12 cellular contexts compared by ENCODE assay signal in genomic region chr20:20457392-20458126, GRCh38.
A peak's percentile ranks its signal among the peaks of the same experiment; 100 is the strongest.
DNase-seq lines count a peak whose midpoint lies in the region; ATAC-seq, FAIRE-seq and TF ChIP-seq lines count a peak whose summit lies in the region.
"Had no signal": no experiment of that assay in that cellular context is flagged by ENCODE, and none has a peak within 500 bp of the region (broad histone marks: within the 10 kb centered on the region; RNA-seq: fewer than 3 reads in every experiment).

No MANE protein-coding gene starts in this region.

- H3K9me3 ChIP-seq in A549 = no peaks in the 10 kb centered on the region
- H3K9me3 ChIP-seq: ascending aorta had no signal

- TF ChIP-seq CTCF in A549 (IDR thresholded peaks at IDR 0.05) (no peak), epithelial cell of esophagus (IDR thresholded peaks at IDR 0.05; ENCODE audit: insufficient read depth, low read depth, low read length, missing control alignments) (no peak)

- H3K27ac ChIP-seq in A549 = no peak overlapping the region
- H3K27ac ChIP-seq: ascending aorta had no signal

- DNase-seq in A549 (ENCODE audit: low read depth in 1 of 2, low spot score in 1 of 2) (no peak), ELR (ENCODE audit: low read depth) (peak; percentile 78), NCI-H774 (lab: John Stamatoyannopoulos, UW) (peak; percentile 81), epithelial cell of esophagus (ENCODE audit: low read depth) (peak; percentile 30), NCI-H1694 (lab: John Stamatoyannopoulos, UW) (no peak), UCSD-AML1 (lab: John Stamatoyannopoulos, UW; ENCODE audit: unreplicated experiment) (no peak), ecto neural progenitor cell (ENCODE audit: low spot score) (no peak), NK-92 (lab: John Stamatoyannopoulos, UW; ENCODE audit: unreplicated experiment) (no peak)
- DNase-seq: C1 segment of cervical spinal cord, midbrain, T-cell had no signal

- peak; percentile 53 to 71; a peak in 4 of 6 replicates for ATAC-seq in A549
- ATAC-seq: T-cell had no signal

- no peak overlapping the region for H3K4me2 ChIP-seq in A549

- no peak for FAIRE-seq in A549 (lab: Jason Lieb, UNC)

- CTCF ChIA-PET in A549 (lab: Yijun Ruan, JAX) = no interaction called here

- no peaks in the 10 kb centered on the region for H3K4me1 ChIP-seq in A549

- POLR2A ChIA-PET in A549 (lab: Yijun Ruan, JAX) = no interaction called here

- TF ChIP-seq POLR2A in A549 (IDR thresholded peaks at IDR 0.05; ENCODE audit: low read length) = no peak

- 72% methylated on average over 15 of the region's 15 CpGs for WGBS in A549 (ENCODE audit: missing lambda C conversion rate)

- H3K4me3 ChIP-seq in A549 (no peak overlapping the region), epithelial cell of esophagus (ENCODE audit: low read length) (no peak overlapping the region)
- H3K4me3 ChIP-seq: ascending aorta had no signal

- TF ChIP-seq EP300 in A549 (IDR thresholded peaks at IDR 0.05) = no peak

- TF ChIP-seq RAD21 in A549 (conservative IDR thresholded peaks at IDR 0.05 in 1 of 2, IDR thresholded peaks at IDR 0.05 in 1 of 2) = no peak

TF ChIP-seq in A549, 52 proteins besides CTCF, POLR2A, EP300 and RAD21:
- TF ChIP-seq CBX8 (IDR thresholded peaks at IDR 0.05) (no peak), CHD4 (IDR thresholded peaks at IDR 0.05; ENCODE audit: borderline replicate concordance) (no peak), HEYL (CRISPR knock-in tag; IDR thresholded peaks at IDR 0.05) (no peak)

Comparison
In these comparisons a context has a peak if more than half of its experiments do, and no peak if none do; other contexts are left out.
1. DNase-seq: peak in ELR (single experiment), NCI-H774 (single experiment) and epithelial cell of esophagus (single experiment); none in A549 (0 of 2), NCI-H1694 (single experiment), UCSD-AML1 (single experiment), ecto neural progenitor cell (single experiment) and NK-92 (single experiment).